14 cellular contexts compared by ENCODE assay signal in genomic region chr16:49644143-49644460, GRCh38.
DNase-seq lines count a peak whose midpoint lies in the region; ATAC-seq, FAIRE-seq and TF ChIP-seq lines count a peak whose summit lies in the region.
"Had no signal": no experiment of that assay in that cellular context is flagged by ENCODE, and none has a peak within 500 bp of the region (broad histone marks: within the 10 kb centered on the region; RNA-seq: fewer than 3 reads in every experiment).

No MANE protein-coding gene starts in this region.

- H3K27me3 ChIP-seq in AG04450 (ENCODE audit: control insufficient read depth, insufficient read depth, low read length) (no peaks in the 10 kb centered on the region), GM23248 (replicated peaks; ENCODE audit: insufficient read depth) (no peaks in the 10 kb centered on the region), astrocyte (ENCODE audit: insufficient read depth, low read length) (no peaks in the 10 kb centered on the region)
- no peaks in the 10 kb centered on the region for H3K27me3 ChIP-seq in effector memory CD4-positive, alpha-beta T cell (replicated peaks; ENCODE audit: control insufficient read depth, insufficient read depth, low read length, poor library complexity, severe bottlenecking)
- H3K27me3 ChIP-seq: heart right ventricle had no signal

- H3K36me3 ChIP-seq in GM23248 (ENCODE audit: low read depth): no peaks in the 10 kb centered on the region
- H3K36me3 ChIP-seq in astrocyte (ENCODE audit: insufficient read depth, low read length): no peaks in the 10 kb centered on the region
- H3K36me3 ChIP-seq in effector memory CD4-positive, alpha-beta T cell (ENCODE audit: control insufficient read depth, insufficient read depth, low read length): no peaks in the 10 kb centered on the region

- no peak overlapping the region for H3K4me3 Mint-ChIP-seq in astrocyte (ENCODE audit: unreplicated experiment)
- H3K4me3 Mint-ChIP-seq: CD4-positive, alpha-beta T cell had no signal

- peak overlapping the region; percentile 9 for H3K27ac Mint-ChIP-seq in astrocyte (ENCODE audit: unreplicated experiment)
- H3K27ac Mint-ChIP-seq: CD4-positive, alpha-beta T cell had no signal

- H3K79me2 ChIP-seq in GM23248 (ENCODE audit: insufficient read depth): no peaks in the 10 kb centered on the region
- no peaks in the 10 kb centered on the region for H3K79me2 ChIP-seq in astrocyte (ENCODE audit: insufficient read depth, low read length)

- H3K27ac ChIP-seq in AG04450 (ENCODE audit: low read depth, low read length): peak overlapping the region; percentile 48
- peak overlapping the region; percentile 71 for H3K27ac ChIP-seq in GM23248
- H3K27ac ChIP-seq in astrocyte (ENCODE audit: low read depth, low read length): peak overlapping the region; percentile 90
- H3K27ac ChIP-seq in effector memory CD4-positive, alpha-beta T cell (ENCODE audit: insufficient read depth, low read length, poor library complexity, severe bottlenecking): no peak overlapping the region

- H3K4me1 Mint-ChIP-seq in astrocyte (ENCODE audit: low read depth, unreplicated experiment): peaks cover 36% of the 10 kb centered on the region

- peak overlapping the region; percentile 58 for H3K4me2 ChIP-seq in GM23248 (ENCODE audit: unreplicated experiment)
- H3K4me2 ChIP-seq in astrocyte (ENCODE audit: low read length): peak overlapping the region; percentile 84

- ATAC-seq in GM21529 (IDR thresholded peaks at IDR 0.05; ENCODE audit: unreplicated experiment): no peak
- ATAC-seq: HCT116; stimulated activated naive CD8-positive, alpha-beta T cell treated with anti-CD3 and anti-CD28 coated beads, Interleukin-15, Interleukin-2, amounts not matched to agents 100 U/mL and 50 U/mL, for 24 hours had no signal

- H3K27me3 Mint-ChIP-seq in astrocyte (ENCODE audit: low read depth, unreplicated experiment): no peaks in the 10 kb centered on the region
- H3K27me3 Mint-ChIP-seq: CD4-positive, alpha-beta T cell had no signal

- peaks cover 23% of the 10 kb centered on the region for H3K9me3 Mint-ChIP-seq in astrocyte (ENCODE audit: unreplicated experiment)

- CTCF ChIA-PET in AG04450 (lab: Charles Lee): interaction anchor here (0.6 to 2.2 kb wide), 4 partner anchors 9 to 37 kb away, joined by 3 to 11 read pairs (median 5); no protein-coding TSS in a partner anchor

- H3K4me1 ChIP-seq in GM23248 (ENCODE audit: insufficient read depth): peaks cover 15% of the 10 kb centered on the region
- peaks cover 45% of the 10 kb centered on the region for H3K4me1 ChIP-seq in astrocyte (ENCODE audit: insufficient read depth, low read length)
- H3K4me1 ChIP-seq in effector memory CD4-positive, alpha-beta T cell (ENCODE audit: control insufficient read depth, insufficient read depth, low read length, poor library complexity, severe bottlenecking): no peaks in the 10 kb centered on the region

- POLR2A ChIA-PET in AG04450 (lab: Yijun Ruan, JAX): no interaction called here

- H3F3A ChIP-seq in GM23248 (ENCODE audit: insufficient read depth): peaks cover 33% of the 10 kb centered on the region; the same call in 1 of the 2 replicates

- FAIRE-seq in astrocyte (lab: Jason Lieb, UNC) (no peak), GM12891 (lab: Jason Lieb, UNC) (no peak)

- H3K4me3 ChIP-seq in AG04450 (ENCODE audit: low read depth, low read length) (no peak overlapping the region), GM23248 (peak overlapping the region; percentile 18), astrocyte (ENCODE audit: insufficient read depth, low read depth, low read length) (peak overlapping the region; percentile 18)
- no peak overlapping the region for H3K4me3 ChIP-seq in effector memory CD4-positive, alpha-beta T cell (ENCODE audit: insufficient read depth, low read depth, low read length, poor library complexity, severe bottlenecking)
- H3K4me3 ChIP-seq: heart right ventricle had no signal

- in situ Hi-C loops in GM23248 (cut with MboI): no loop called here

- no peak for DNase-seq in AG04450 (ENCODE audit: low read depth, low spot score)
- peak; percentile 44 for DNase-seq in GM23248
- peak; percentile 35 for DNase-seq in astrocyte (ENCODE audit: low read depth)
- peak; percentile 53 for DNase-seq in iPS-NIHi7 (ENCODE audit: extremely low spot score)
- no peak for DNase-seq in GM12891 (ENCODE audit: insufficient read length, low spot score)
- DNase-seq in effector memory CD4-positive, alpha-beta T cell: no peak
- no peak for DNase-seq in NCI-H446 (lab: John Stamatoyannopoulos, UW)
- DNase-seq: CD4-positive, alpha-beta T cell; heart right ventricle; NCI-H2171; stimulated activated CD4-positive, alpha-beta T cell treated with anti-CD3 and anti-CD28 coated beads, Interleukin-4, amount 100 ng/mL, for 24 hours; stimulated activated naive CD8-positive, alpha-beta T cell treated with anti-CD3 and anti-CD28 coated beads, Interleukin-15, Interleukin-2, amounts not matched to agents 100 U/mL and 50 U/mL, for 24 hours had no signal

- H3K9me3 ChIP-seq in AG04450 (ENCODE audit: control insufficient read depth, insufficient read depth, low read length) (peaks cover 16% of the 10 kb centered on the region), GM23248 (ENCODE audit: low read depth) (no peaks in the 10 kb centered on the region), astrocyte (ENCODE audit: insufficient read depth, low read depth, low read length) (peaks cover 4% of the 10 kb centered on the region)
- H3K9me3 ChIP-seq in effector memory CD4-positive, alpha-beta T cell (ENCODE audit: control insufficient read depth, low read length): peaks cover 13% of the 10 kb centered on the region

- no peak for TF ChIP-seq POLR2A in GM12891 (IDR thresholded peaks at IDR 0.05; ENCODE audit: low read depth, low read length)

- TF ChIP-seq CTCF in AG04450 (IDR thresholded peaks at IDR 0.05; ENCODE audit: low read depth, low read length): peak; percentile 35
- peak; percentile 35 for TF ChIP-seq CTCF in astrocyte (IDR thresholded peaks at IDR 0.05; ENCODE audit: insufficient read depth, low read depth, low read length)

- 34 to 38% methylated on average over 4 of the region's 4 CpGs for WGBS in GM23248 (ENCODE audit: low coverage in 1 of 2, low lambda C conversion rate in 2 of 2, missing lambda C conversion rate in 2 of 2), 2 experiments

- H4K20me1 ChIP-seq in GM23248 (ENCODE audit: insufficient read depth) (no peaks in the 10 kb centered on the region), astrocyte (ENCODE audit: insufficient read depth, low read length) (no peaks in the 10 kb centered on the region)

- no peaks in the 10 kb centered on the region for H3K9me2 ChIP-seq in GM23248 (ENCODE audit: insufficient read depth)

- H3K9ac ChIP-seq in GM23248 (peak overlapping the region; percentile 40), astrocyte (ENCODE audit: low read length) (peak overlapping the region; percentile 72)

- peaks cover 8% of the 10 kb centered on the region for H3K36me3 Mint-ChIP-seq in astrocyte (ENCODE audit: low read depth, unreplicated experiment)

- H2AFZ ChIP-seq in GM23248 (peak overlapping the region; percentile 67), astrocyte (ENCODE audit: low read depth, low read length) (peak overlapping the region; percentile 76)

TF ChIP-seq in GM12891, 5 proteins besides CTCF, POLR2A, EP300 and RAD21:
- TF ChIP-seq PAX5 (IDR thresholded peaks at IDR 0.05; ENCODE audit: insufficient read depth, low read length, severe bottlenecking) (no peak), POU2F2 (IDR thresholded peaks at IDR 0.05; ENCODE audit: low read depth, low read length) (no peak), SPI1 (IDR thresholded peaks at IDR 0.05; ENCODE audit: low read depth, low read length) (no peak), POLR2AphosphoS5 (IDR thresholded peaks at IDR 0.05; ENCODE audit: low read depth, low read length) (no peak), TAF1 (IDR thresholded peaks at IDR 0.05; ENCODE audit: low read depth, low read length) (no peak)

Comparison
In these comparisons a context has a peak if more than half of its experiments do, and no peak if none do; other contexts are left out.
1. DNase-seq: peak in GM23248 (single experiment), astrocyte (single experiment) and iPS-NIHi7 (single experiment); none in AG04450 (single experiment), GM12891 (single experiment), effector memory CD4-positive, alpha-beta T cell (0 of 3) and NCI-H446 (0 of 2).
2. H3K4me3 ChIP-seq: peak in GM23248 (single experiment) and astrocyte (single experiment); none in AG04450 (single experiment) and effector memory CD4-positive, alpha-beta T cell (single experiment).